11 cellular contexts compared by ENCODE assay signal in the genomic region with DNA sequence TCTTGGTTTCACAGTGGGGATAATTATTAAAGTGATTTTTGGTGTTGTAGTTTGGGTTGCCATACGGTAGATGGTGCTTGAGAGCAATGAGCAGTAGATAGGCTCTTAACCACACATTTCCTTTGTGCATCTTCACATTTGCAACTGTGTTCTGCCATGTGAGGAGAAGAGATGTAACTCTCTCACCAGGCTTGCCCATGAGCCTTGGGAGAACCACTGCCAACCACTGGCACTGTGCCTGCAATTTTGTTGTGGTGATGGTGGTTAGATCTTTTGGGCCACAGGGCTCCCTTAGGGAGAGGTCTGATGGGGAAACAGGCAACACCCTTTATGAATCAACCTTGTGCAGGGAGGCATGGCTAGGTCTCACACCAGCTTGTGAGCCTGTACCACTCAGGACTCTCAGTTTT.
DNase-seq lines count a peak whose midpoint lies in the region; ATAC-seq and TF ChIP-seq lines count a peak whose summit lies in the region.
"Had no signal": no experiment of that assay in that cellular context is flagged by ENCODE, and none has a peak within 500 bp of the region (broad histone marks: within the 10 kb centered on the region; RNA-seq: fewer than 3 reads in every experiment).

No MANE protein-coding gene starts in this region.

- ATAC-seq in GM21529 (IDR thresholded peaks at IDR 0.05; ENCODE audit: unreplicated experiment) (peak; percentile 56), GM18517 (IDR thresholded peaks at IDR 0.05; ENCODE audit: unreplicated experiment) (no peak)

- in situ Hi-C loops in HAP-1 (cut with MboI; ENCODE audit: low sequenced_read_pairs): no loop called here

- TF ChIP-seq POLR2A in NB4 (IDR thresholded peaks at IDR 0.05; ENCODE audit: extremely low read depth, insufficient read length): no peak

- no peaks in the 10 kb centered on the region for H3K36me3 ChIP-seq in HAP-1 (replicated peaks)
- H3K36me3 ChIP-seq in MM.1S (replicated peaks; ENCODE audit: insufficient read depth, low read length): no peaks in the 10 kb centered on the region

- no peaks in the 10 kb centered on the region for H3K79me2 ChIP-seq in MM.1S (ENCODE audit: low read length)

- no peak for DNase-seq in GM10248 (ENCODE audit: extremely low spot score)
- peak; percentile 25 for DNase-seq in NB4 (ENCODE audit: low read depth)
- peak; percentile 47 for DNase-seq in glomerular visceral epithelial cell (ENCODE audit: extremely low spot score)
- DNase-seq in HAP-1 (ENCODE audit: low spot score in 2 of 2): no peak
- no peak for DNase-seq in MM.1S
- DNase-seq in caudate nucleus (lab: John Stamatoyannopoulos, UW): no peak
- DNase-seq: activated gamma-delta T cell, NCI-H1930 had no signal

- H3K9ac ChIP-seq in MM.1S (ENCODE audit: low read length): no peak overlapping the region

- no peaks in the 10 kb centered on the region for H3K27me3 ChIP-seq in HAP-1 (ENCODE audit: low read depth)
- H3K27me3 ChIP-seq in MM.1S (replicated peaks; ENCODE audit: insufficient read depth, low read length): no peaks in the 10 kb centered on the region
- H3K27me3 ChIP-seq: tibial nerve had no signal

- H3F3A ChIP-seq in MM.1S (ENCODE audit: insufficient read depth, low read length): no peaks in the 10 kb centered on the region

- TF ChIP-seq CTCF in GM10248 (IDR thresholded peaks at IDR 0.05; ENCODE audit: control extremely low read depth, extremely low read depth, low read depth, missing control alignments): peak; percentile 20
- TF ChIP-seq CTCF in NB4 (IDR thresholded peaks at IDR 0.05; ENCODE audit: low read depth, low read length): peak; percentile 16
- no peak; the same call in 1 of the 2 replicates for TF ChIP-seq CTCF in MM.1S (IDR thresholded peaks at IDR 0.05; ENCODE audit: low read length)

- no peak overlapping the region for H3K4me2 ChIP-seq in MM.1S (ENCODE audit: low read depth, low read length)

- H3K4me3 ChIP-seq in NB4 (ENCODE audit: low read depth, low read length): no peak overlapping the region
- no peak overlapping the region for H3K4me3 ChIP-seq in HAP-1
- H3K4me3 ChIP-seq in MM.1S (ENCODE audit: low read length): no peak overlapping the region
- H3K4me3 ChIP-seq: tibial nerve had no signal

- H2AFZ ChIP-seq in MM.1S (ENCODE audit: low read length): no peak overlapping the region

- CTCF ChIA-PET in GM10248 (lab: Yijun Ruan, JAX): no interaction called here

- no peaks in the 10 kb centered on the region for H3K9me3 ChIP-seq in HAP-1
- no peaks in the 10 kb centered on the region for H3K9me3 ChIP-seq in MM.1S (replicated peaks; ENCODE audit: insufficient read depth, low read length)

- no peaks in the 10 kb centered on the region for H4K20me1 ChIP-seq in MM.1S (ENCODE audit: insufficient read depth, low read length)

- POLR2A ChIA-PET in GM10248 (lab: Yijun Ruan, JAX): no interaction called here

- H3K4me1 ChIP-seq in HAP-1 (no peaks in the 10 kb centered on the region), MM.1S (ENCODE audit: low read length) (no peaks in the 10 kb centered on the region)
- H3K4me1 ChIP-seq: tibial nerve had no signal

- H3K27ac ChIP-seq in MM.1S (ENCODE audit: low read length) (no peak overlapping the region), caudate nucleus (ENCODE audit: low read depth, low read length) (no peak overlapping the region)
- H3K27ac ChIP-seq: tibial nerve had no signal

- no peaks in the 10 kb centered on the region for H3K9me2 ChIP-seq in MM.1S (replicated peaks; ENCODE audit: insufficient read depth, low read length)

Comparison
In these comparisons a context has a peak if more than half of its experiments do, and no peak if none do; other contexts are left out.
1. DNase-seq: peak in NB4 (single experiment) and glomerular visceral epithelial cell (single experiment); none in GM10248 (single experiment), HAP-1 (0 of 2), MM.1S (single experiment) and caudate nucleus (0 of 61).